Comparison of ENCODE assay signal across 25 cellular contexts in the genomic region with DNA sequence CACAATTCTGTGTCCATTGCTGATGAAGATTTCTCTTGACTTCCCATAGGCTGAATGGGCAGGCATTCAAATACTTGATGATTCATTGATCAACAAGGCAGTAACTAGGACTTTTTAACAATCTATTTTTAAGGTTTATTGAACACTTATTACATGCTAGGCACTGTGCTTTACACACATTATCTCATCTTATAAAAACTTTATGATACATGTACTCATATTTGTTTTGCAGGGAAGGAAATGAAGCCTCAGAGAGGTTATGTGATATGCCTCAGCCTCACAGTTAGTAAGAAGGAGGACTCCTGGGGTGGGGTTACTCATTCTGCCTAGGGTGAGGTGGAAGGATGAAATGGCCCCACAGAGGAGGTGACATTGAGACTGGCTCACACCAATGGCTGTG. TPM values are rescaled to one million over a fixed set of nuclear protein-coding genes. Genes with fewer than 3 reads are reported as not detected.
DNase-seq lines count a peak whose midpoint lies in the region; ATAC-seq, FAIRE-seq and TF ChIP-seq lines count a peak whose summit lies in the region.
"Had no signal": no experiment of that assay in that cellular context is flagged by ENCODE, and none has a peak within 500 bp of the region (broad histone marks: within the 10 kb centered on the region; RNA-seq: fewer than 3 reads in every experiment).

No MANE protein-coding gene starts in this region.

- H3K4me3 ChIP-seq in HEK293 (ENCODE audit: low read depth, low read length), result no peak overlapping the region
- H3K4me3 ChIP-seq in bronchial epithelial cell (ENCODE audit: low read depth, low read length), result no peak overlapping the region
- H3K4me3 ChIP-seq: ascending aorta, prostate gland, upper lobe of left lung had no signal

- H3K36me3 ChIP-seq in HEK293 (ENCODE audit: control insufficient read depth in 2 of 2, insufficient read depth in 1 of 2, low read length in 2 of 2) (no peaks in the 10 kb centered on the region), bronchial epithelial cell (ENCODE audit: control insufficient read depth, insufficient read depth, low read length) (no peaks in the 10 kb centered on the region)
- H3K36me3 ChIP-seq: ascending aorta, BE2C, neutrophil, prostate gland, upper lobe of left lung had no signal

- intact Hi-C loops in cardiac septum (cut with DNase I), result no loop called here

- H3K27me3 ChIP-seq in bronchial epithelial cell (ENCODE audit: control insufficient read depth, insufficient read depth, low read length), result no peaks in the 10 kb centered on the region
- H3K27me3 ChIP-seq: ascending aorta, upper lobe of left lung had no signal

- H3K4me1 Mint-ChIP-seq in activated CD8-positive, alpha-beta memory T cell treated with anti-CD3 and anti-CD28 coated beads, Interleukin-2, amount 10 ng/mL, durations not matched to agents 7 days and 5 days, result peaks cover 24% of the 10 kb centered on the region
- H3K4me1 Mint-ChIP-seq in stimulated activated effector memory CD8-positive, alpha-beta T cell treated with anti-CD3 and anti-CD28 coated beads, Interleukin-12 subunit alpha, Interleukin-12 subunit beta, amount 100 ng/mL, for 72 hours, result peaks cover 30% of the 10 kb centered on the region

- no peak overlapping the region for H3K4me3 Mint-ChIP-seq in activated CD8-positive, alpha-beta memory T cell treated with anti-CD3 and anti-CD28 coated beads, Interleukin-2, amount 10 ng/mL, durations not matched to agents 7 days and 5 days
- no peak overlapping the region for H3K4me3 Mint-ChIP-seq in stimulated activated effector memory CD8-positive, alpha-beta T cell treated with anti-CD3 and anti-CD28 coated beads, Interleukin-12 subunit alpha, Interleukin-12 subunit beta, amount 100 ng/mL, for 72 hours

- DNase-seq in activated CD8-positive, alpha-beta memory T cell treated with anti-CD3 and anti-CD28 coated beads, Interleukin-2, amount 10 ng/mL, durations not matched to agents 7 days and 5 days, result no peak
- DNase-seq in activated CD8-positive, alpha-beta memory T cell treated with anti-CD3 and anti-CD28 coated beads for 24 hours, result no peak
- DNase-seq in bronchial epithelial cell (ENCODE audit: low read depth), result peak; percentile 59
- no peak for DNase-seq in stimulated activated effector memory CD8-positive, alpha-beta T cell treated with anti-CD3 and anti-CD28 coated beads, Interleukin-12 subunit alpha, Interleukin-12 subunit beta, amount 100 ng/mL, for 72 hours (ENCODE audit: low spot score in 2 of 2)
- DNase-seq in cardiac septum (ENCODE audit: low spot score), result no peak
- DNase-seq in middle frontal gyrus (ENCODE audit: extremely low spot score, low spot score), result no peak
- DNase-seq in NCI-H82 (lab: John Stamatoyannopoulos, UW), result no peak
- DNase-seq: activated CD4-positive, alpha-beta T cell treated with anti-CD3 and anti-CD28 coated beads, Interleukin-2, amount 50 U/mL, for 1 hour; activated naive CD4-positive, alpha-beta T cell treated with anti-CD3 and anti-CD28 coated beads, Interleukin-2, amount 50 U/mL, for 16 hours; BE2C; central memory CD4-positive, alpha-beta T cell; dermis blood vessel endothelial cell; DMS53; kidney glomerular epithelial cell; mammary epithelial cell; NCI-H187 treated with DMSO at 0.1 percent for 48 hours; NCI-H774; stimulated activated CD8-positive, alpha-beta memory T cell treated with anti-CD3 and anti-CD28 coated beads, Interleukin-4, amount 100 ng/mL, for 48 hours; upper lobe of left lung had no signal

- peaks cover 32% of the 10 kb centered on the region for H3K27me3 Mint-ChIP-seq in activated CD8-positive, alpha-beta memory T cell treated with anti-CD3 and anti-CD28 coated beads, Interleukin-2, amount 10 ng/mL, durations not matched to agents 7 days and 5 days

- H3K36me3 Mint-ChIP-seq in activated CD8-positive, alpha-beta memory T cell treated with anti-CD3 and anti-CD28 coated beads, Interleukin-2, amount 10 ng/mL, durations not matched to agents 7 days and 5 days, result no peaks in the 10 kb centered on the region
- no peaks in the 10 kb centered on the region for H3K36me3 Mint-ChIP-seq in stimulated activated effector memory CD8-positive, alpha-beta T cell treated with anti-CD3 and anti-CD28 coated beads, Interleukin-12 subunit alpha, Interleukin-12 subunit beta, amount 100 ng/mL, for 72 hours

- ATAC-seq in activated CD8-positive, alpha-beta memory T cell treated with anti-CD3 and anti-CD28 coated beads, Interleukin-2, amount 10 ng/mL, durations not matched to agents 7 days and 5 days, result peak; percentile 57
- ATAC-seq in stimulated activated effector memory CD8-positive, alpha-beta T cell treated with anti-CD3 and anti-CD28 coated beads, Interleukin-12 subunit alpha, Interleukin-12 subunit beta, amount 100 ng/mL, for 72 hours, result peak; percentile 91

- POLR2A ChIA-PET in HEK293 (lab: Yijun Ruan, JAX), result no interaction called here

- peaks cover 10% of the 10 kb centered on the region for H3K4me1 ChIP-seq in HEK293 (ENCODE audit: control insufficient read depth, insufficient read depth, low read length)
- H3K4me1 ChIP-seq: BE2C, prostate gland had no signal

- H3K9me3 Mint-ChIP-seq in activated CD8-positive, alpha-beta memory T cell treated with anti-CD3 and anti-CD28 coated beads, Interleukin-2, amount 10 ng/mL, durations not matched to agents 7 days and 5 days (ENCODE audit: low read depth), result no peaks in the 10 kb centered on the region
- H3K9me3 Mint-ChIP-seq in stimulated activated effector memory CD8-positive, alpha-beta T cell treated with anti-CD3 and anti-CD28 coated beads, Interleukin-12 subunit alpha, Interleukin-12 subunit beta, amount 100 ng/mL, for 72 hours, result no peaks in the 10 kb centered on the region

- no peak overlapping the region for H3K27ac Mint-ChIP-seq in activated CD8-positive, alpha-beta memory T cell treated with anti-CD3 and anti-CD28 coated beads, Interleukin-2, amount 10 ng/mL, durations not matched to agents 7 days and 5 days
- no peak overlapping the region for H3K27ac Mint-ChIP-seq in stimulated activated effector memory CD8-positive, alpha-beta T cell treated with anti-CD3 and anti-CD28 coated beads, Interleukin-12 subunit alpha, Interleukin-12 subunit beta, amount 100 ng/mL, for 72 hours

- no peak for FAIRE-seq in bronchial epithelial cell (lab: Jason Lieb, UNC)
- FAIRE-seq: endothelial cell of umbilical vein, H1 had no signal

- CTCF ChIA-PET in activated CD8-positive, alpha-beta memory T cell treated with anti-CD3 and anti-CD28 coated beads, Interleukin-2, amount 10 ng/mL, durations not matched to agents 7 days and 5 days (lab: Charles Lee), result interaction anchor here (1.4 kb wide), 1 partner anchor 394 kb away, joined by 3 read pairs; no protein-coding TSS in a partner anchor
- CTCF ChIA-PET in HEK293 (lab: Yijun Ruan, JAX), result interaction anchor here (0.6 kb wide), 2 partner anchors 38 to 58 kb away, joined by 3 to 5 read pairs; no protein-coding TSS in a partner anchor

- no peaks in the 10 kb centered on the region for H3K9me3 ChIP-seq in HEK293 (ENCODE audit: control insufficient read depth, insufficient read depth, low read depth, low read length)
- H3K9me3 ChIP-seq: ascending aorta, BE2C, neutrophil, prostate gland, upper lobe of left lung had no signal

- H3K27ac ChIP-seq in HEK293 (ENCODE audit: extremely low read depth, low read depth, low read length), result no peak overlapping the region
- H3K27ac ChIP-seq: ascending aorta, neutrophil, prostate gland, upper lobe of left lung had no signal

- TF ChIP-seq CTCF in HEK293 (tag by site-specific recombination; IDR thresholded peaks at IDR 0.05) (no peak), bronchial epithelial cell (IDR thresholded peaks at IDR 0.05; ENCODE audit: insufficient read depth, low read length, severe bottlenecking) (no peak)

TF ChIP-seq in HEK293, 187 proteins besides CTCF, POLR2A, EP300 and RAD21 (continues in another document):
- TF ChIP-seq, protein P1, sequence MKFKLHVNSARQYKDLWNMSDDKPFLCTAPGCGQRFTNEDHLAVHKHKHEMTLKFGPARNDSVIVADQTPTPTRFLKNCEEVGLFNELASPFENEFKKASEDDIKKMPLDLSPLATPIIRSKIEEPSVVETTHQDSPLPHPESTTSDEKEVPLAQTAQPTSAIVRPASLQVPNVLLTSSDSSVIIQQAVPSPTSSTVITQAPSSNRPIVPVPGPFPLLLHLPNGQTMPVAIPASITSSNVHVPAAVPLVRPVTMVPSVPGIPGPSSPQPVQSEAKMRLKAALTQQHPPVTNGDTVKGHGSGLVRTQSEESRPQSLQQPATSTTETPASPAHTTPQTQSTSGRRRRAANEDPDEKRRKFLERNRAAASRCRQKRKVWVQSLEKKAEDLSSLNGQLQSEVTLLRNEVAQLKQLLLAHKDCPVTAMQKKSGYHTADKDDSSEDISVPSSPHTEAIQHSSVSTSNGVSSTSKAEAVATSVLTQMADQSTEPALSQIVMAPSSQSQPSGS (tag by site-specific recombination; IDR thresholded peaks at IDR 0.05; ENCODE audit: low read depth), result no peak
- TF ChIP-seq ZIC2 (tag by site-specific recombination; IDR thresholded peaks at IDR 0.05) (peak; percentile 37; the same call in 1 of the 2 replicates), ZSCAN16 (tag by site-specific recombination; IDR thresholded peaks at IDR 0.05) (no peak), TSHZ1 (tag by site-specific recombination; IDR thresholded peaks at IDR 0.05; ENCODE audit: borderline replicate concordance) (no peak)

RNA-seq across cellular contexts. Expression of gene EMP1, which starts 12.9 kb away (rescaled TPM):
- 1 to 10 TPM; 6.1 to 8.8 TPM for total RNA-seq in activated CD8-positive, alpha-beta memory T cell treated with anti-CD3 and anti-CD28 coated beads, Interleukin-2, amount 10 ng/mL, durations not matched to agents 7 days and 5 days
- 15.6 and 21.3 TPM in 2 replicates for total RNA-seq in bronchial epithelial cell
- total RNA-seq in cardiac septum, result 118 TPM
